24 cellular contexts compared by ENCODE assay signal in the genomic region with DNA sequence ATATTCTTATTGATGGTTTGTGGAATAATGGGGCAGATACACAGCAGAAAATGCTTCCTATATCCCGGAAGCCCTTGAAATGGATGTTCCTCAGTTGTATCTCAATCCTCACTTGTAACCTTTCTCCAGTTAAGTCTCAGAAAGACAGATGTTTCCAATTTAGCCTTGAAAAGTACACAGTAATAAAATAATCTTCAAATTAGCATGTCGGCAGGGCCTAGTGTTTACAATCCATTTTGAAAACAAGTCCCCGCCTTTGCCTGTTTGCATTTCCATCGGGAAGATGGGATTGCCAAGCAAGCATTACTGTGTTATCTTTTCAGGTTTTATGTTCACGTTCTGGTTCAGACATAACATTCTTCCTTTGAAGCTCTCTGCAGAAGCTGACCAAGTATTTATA.
"Had no signal": no experiment of that assay in that cellular context is flagged by ENCODE, and none has a peak within 500 bp of the region (broad histone marks: within the 10 kb centered on the region; RNA-seq: fewer than 3 reads in every experiment).

No MANE protein-coding gene starts in this region.

- H3K9me3 ChIP-seq: gastrocnemius medialis, psoas muscle, suprapubic skin, tibial artery, upper lobe of right lung had no signal

- H3K9ac ChIP-seq: parathyroid adenoma had no signal

- H3K27me3 ChIP-seq: gastrocnemius medialis, suprapubic skin, upper lobe of right lung had no signal

- FAIRE-seq: keratinocyte had no signal

- H3K4me3 ChIP-seq: gastrocnemius medialis, psoas muscle, suprapubic skin, tibial artery, upper lobe of right lung had no signal

- DNase-seq: activated CD4-positive, alpha-beta memory T cell treated with anti-CD3 and anti-CD28 coated beads, Interleukin-2, amount 10 ng/mL, durations not matched to agents 7 days and 5 days; activated CD4-positive, alpha-beta T cell treated with anti-CD3 and anti-CD28 coated beads for 1 hour; activated CD4-positive, alpha-beta T cell treated with anti-CD3 and anti-CD28 coated beads, Interleukin-2, amount 10 ng/mL, durations not matched to agents 7 days and 5 days; activated CD8-positive, alpha-beta memory T cell treated with anti-CD3 and anti-CD28 coated beads, Interleukin-2, amount 50 U/mL, for 48 hours; activated gamma-delta T cell; activated naive CD4-positive, alpha-beta T cell treated with anti-CD3 and anti-CD28 coated beads, Interleukin-2, amount 50 U/mL, for 16 hours; activated T-cell treated with anti-CD3 and anti-CD28 coated beads, Interleukin-2, amount 50 U/mL, for 24 hours; amygdala; caudate nucleus; gastrocnemius medialis; glutamatergic neuron; naive thymus-derived CD4-positive, alpha-beta T cell; nucleus accumbens; psoas muscle; stimulated activated CD4-positive, alpha-beta T cell treated with anti-CD3 and anti-CD28 coated beads, Interleukin-15, amount 100 ng/mL, for 24 hours; stimulated activated CD4-positive, alpha-beta T cell treated with anti-CD3 and anti-CD28 coated beads, Interleukin-2, amount 100 ng/mL, for 24 hours; stimulated activated naive CD4-positive, alpha-beta T cell; T-helper 17 cell; T1000; tibial artery; upper lobe of right lung had no signal

- H3K27ac ChIP-seq: gastrocnemius medialis, parathyroid adenoma, psoas muscle, suprapubic skin, tibial artery, upper lobe of right lung had no signal

- H3K36me3 ChIP-seq: gastrocnemius medialis, suprapubic skin, tibial artery, upper lobe of right lung had no signal

- H3K4me1 ChIP-seq: gastrocnemius medialis, parathyroid adenoma, psoas muscle, suprapubic skin, tibial artery, upper lobe of right lung had no signal
